ENCODE assay signal across 1 cellular context in genomic region chr1:78633209-78633608, GRCh38.
TF ChIP-seq lines count a peak whose summit lies in the region.

No MANE protein-coding gene starts in this region.

TF ChIP-seq in IMR-90, 13 proteins besides CTCF, POLR2A, EP300 and RAD21 (continued from another document):
- no peak for TF ChIP-seq USF2 (IDR thresholded peaks at IDR 0.05; ENCODE audit: low read depth, low read length)
- no peak for TF ChIP-seq RCOR1 (IDR thresholded peaks at IDR 0.05; ENCODE audit: insufficient replicate concordance, low read length)
